In genomic region chr22:36397767-36398093, GRCh38 we compare ENCODE assay signal across 1 cellular context.
TF ChIP-seq lines count a peak whose summit lies in the region.

No MANE protein-coding gene starts in this region.

TF ChIP-seq in IMR-90, 13 proteins besides CTCF, POLR2A, EP300 and RAD21 (continued from another document):
- no peak for TF ChIP-seq USF2 (IDR thresholded peaks at IDR 0.05; ENCODE audit: low read depth, low read length)
- no peak for TF ChIP-seq NFE2L2 (IDR thresholded peaks at IDR 0.05; ENCODE audit: low read depth, low read length)
- no peak for TF ChIP-seq RFX5 (IDR thresholded peaks at IDR 0.05; ENCODE audit: low read depth, low read length)
- TF ChIP-seq ELK1 (IDR thresholded peaks at IDR 0.05; ENCODE audit: borderline replicate concordance, low read depth, low read length): no peak
